In the genomic region with DNA sequence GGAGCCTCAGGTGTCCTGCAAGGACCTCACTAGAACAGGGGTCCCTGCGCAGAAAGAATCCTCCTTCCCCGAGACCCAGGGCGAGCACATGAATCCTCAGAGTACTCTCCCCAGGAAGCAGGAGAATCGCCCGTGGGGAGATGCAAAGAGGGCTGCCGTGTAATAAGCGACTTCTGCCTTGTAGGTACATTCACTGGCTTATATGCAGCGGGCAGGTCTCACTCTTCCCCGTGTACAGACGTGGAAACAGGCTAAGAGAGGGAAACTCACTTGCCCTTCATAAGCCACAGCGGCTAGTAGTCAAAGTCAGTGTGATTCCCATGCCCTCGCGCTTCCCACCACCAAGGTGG, we compare ENCODE assay signal across 1 cellular context.
TF ChIP-seq lines count a peak whose summit lies in the region.

No MANE protein-coding gene starts in this region.

TF ChIP-seq in IMR-90, 13 proteins besides CTCF, POLR2A, EP300 and RAD21 (continued from another document):
- TF ChIP-seq, protein P1, sequence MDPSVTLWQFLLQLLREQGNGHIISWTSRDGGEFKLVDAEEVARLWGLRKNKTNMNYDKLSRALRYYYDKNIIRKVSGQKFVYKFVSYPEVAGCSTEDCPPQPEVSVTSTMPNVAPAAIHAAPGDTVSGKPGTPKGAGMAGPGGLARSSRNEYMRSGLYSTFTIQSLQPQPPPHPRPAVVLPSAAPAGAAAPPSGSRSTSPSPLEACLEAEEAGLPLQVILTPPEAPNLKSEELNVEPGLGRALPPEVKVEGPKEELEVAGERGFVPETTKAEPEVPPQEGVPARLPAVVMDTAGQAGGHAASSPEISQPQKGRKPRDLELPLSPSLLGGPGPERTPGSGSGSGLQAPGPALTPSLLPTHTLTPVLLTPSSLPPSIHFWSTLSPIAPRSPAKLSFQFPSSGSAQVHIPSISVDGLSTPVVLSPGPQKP (IDR thresholded peaks at IDR 0.05; ENCODE audit: borderline replicate concordance, low read depth, low read length): no peak
TF ChIP-seq in IMR-90: peak in this region for 0.
